13 cellular contexts compared by ENCODE assay signal in the genomic region with DNA sequence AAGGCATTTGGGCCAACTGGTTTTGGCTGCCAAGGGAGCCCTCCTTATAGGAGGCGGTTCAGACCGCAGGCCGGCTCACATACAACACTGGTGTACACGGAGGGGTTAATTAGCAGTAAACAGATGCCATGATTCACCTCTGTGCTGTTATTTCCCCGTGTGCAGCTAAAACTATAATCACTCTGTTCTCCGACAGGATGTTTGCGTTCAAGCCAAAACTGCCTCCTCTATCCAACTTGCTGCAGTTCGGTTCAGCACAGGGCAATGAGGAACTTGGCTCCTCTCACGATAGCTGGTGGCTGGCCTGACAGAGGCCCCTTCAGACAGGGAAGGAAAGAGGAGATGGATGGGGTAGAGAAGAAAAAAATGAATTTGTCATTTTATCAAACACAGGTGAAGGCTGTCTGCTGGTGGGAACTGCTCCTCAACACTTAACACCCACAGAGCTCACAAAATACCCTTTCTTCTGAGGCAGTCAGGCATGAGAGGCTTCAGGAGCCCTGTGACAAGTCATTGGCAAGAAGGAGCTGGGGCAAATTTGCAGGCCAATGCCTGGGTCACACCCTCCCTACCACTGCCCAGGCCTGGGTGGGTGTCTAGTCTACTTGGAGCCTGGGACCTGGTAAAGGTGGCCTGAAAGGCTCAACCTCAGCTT. TPM values are rescaled to one million over a fixed set of nuclear protein-coding genes. Genes with fewer than 3 reads are reported as not detected.
DNase-seq lines count a peak whose midpoint lies in the region; ATAC-seq, FAIRE-seq and TF ChIP-seq lines count a peak whose summit lies in the region.
"Had no signal": no experiment of that assay in that cellular context is flagged by ENCODE, and none has a peak within 500 bp of the region (broad histone marks: within the 10 kb centered on the region; RNA-seq: fewer than 3 reads in every experiment).

No MANE protein-coding gene starts in this region.

- FAIRE-seq in small intestine (lab: Jason Lieb, UNC) = no peak
- FAIRE-seq: H1 had no signal

- 31 to 32% methylated on average over 9 of the region's 9 CpGs for WGBS in esophagus, 2 donors
- WGBS in small intestine, 3 donors = 19 to 36% (median 27%) methylated on average over 9 of the region's 9 CpGs

- H3K4me3 Mint-ChIP-seq in glutamatergic neuron (ENCODE audit: unreplicated experiment) = no peak overlapping the region
- H3K4me3 Mint-ChIP-seq: activated CD8-positive, alpha-beta T cell treated with anti-CD3 and anti-CD28 coated beads for 36 hours had no signal

- peaks cover 6 to 21% of the 10 kb centered on the region in 2 donors for H3K4me1 ChIP-seq in esophagus (ENCODE audit: control insufficient read depth in 2 of 2, insufficient read depth in 2 of 2, low read length in 1 of 2)
- H3K4me1 ChIP-seq in small intestine (ENCODE audit: control insufficient read depth in 2 of 2, insufficient read depth in 1 of 2, low read depth in 1 of 2, low read length in 1 of 2) = peaks cover 11 to 15% of the 10 kb centered on the region in 2 donors
- H3K4me1 ChIP-seq: testis had no signal

- TF ChIP-seq CTCF in glutamatergic neuron (IDR thresholded peaks at IDR 0.05; ENCODE audit: partially characterized antibody, unreplicated experiment) = no peak

- no peaks in the 10 kb centered on the region for H3K9me3 ChIP-seq in esophagus (ENCODE audit: control insufficient read depth in 2 of 2, insufficient read depth in 1 of 2, low read depth in 1 of 2, low read length in 1 of 2)
- H3K9me3 ChIP-seq in small intestine (ENCODE audit: control insufficient read depth, low read depth) = no peaks in the 10 kb centered on the region
- H3K9me3 ChIP-seq: testis had no signal

- H3K36me3 ChIP-seq in esophagus (ENCODE audit: control insufficient read depth in 2 of 2, insufficient read depth in 2 of 2, low read length in 1 of 2) (no peaks in the 10 kb centered on the region), small intestine (ENCODE audit: control insufficient read depth in 2 of 2, insufficient read depth in 2 of 2, low read length in 2 of 2) (no peaks in the 10 kb centered on the region)

- peaks cover 1% of the 10 kb centered on the region for H3K9me3 Mint-ChIP-seq in glutamatergic neuron (ENCODE audit: unreplicated experiment)
- H3K9me3 Mint-ChIP-seq: activated CD8-positive, alpha-beta T cell treated with anti-CD3 and anti-CD28 coated beads for 36 hours had no signal

- no peak overlapping the region for H3K27ac Mint-ChIP-seq in glutamatergic neuron (ENCODE audit: unreplicated experiment)
- H3K27ac Mint-ChIP-seq: activated CD8-positive, alpha-beta T cell treated with anti-CD3 and anti-CD28 coated beads for 36 hours had no signal

- peak; percentile 58 for DNase-seq in NOMO-1 treated with dmso at 0.1 percent for 144 hours (lab: John Stamatoyannopoulos, UW; ENCODE audit: unreplicated experiment)
- peak; percentile 46 for DNase-seq in small intestine
- no peak for DNase-seq in glutamatergic neuron
- DNase-seq in NCI-H2227 treated with DMSO at 0.1 percent for 48 hours (lab: John Stamatoyannopoulos, UW) = no peak
- DNase-seq: activated CD8-positive, alpha-beta T cell treated with anti-CD3 and anti-CD28 coated beads for 36 hours; activated naive CD4-positive, alpha-beta T cell; NCI-H1436; T-helper 2 cell; testis had no signal

- H3K27ac ChIP-seq in esophagus (ENCODE audit: low read depth in 2 of 2, low read length in 1 of 2) (peak overlapping the region; percentile 77 to 80), small intestine (ENCODE audit: low read depth in 1 of 2, low read length in 1 of 2) (peak overlapping the region in 1 of 2 donors; percentile 36)
- H3K27ac ChIP-seq: testis had no signal

- no peaks in the 10 kb centered on the region for H3K36me3 Mint-ChIP-seq in glutamatergic neuron (ENCODE audit: unreplicated experiment)

- H3K27me3 ChIP-seq in esophagus (ENCODE audit: control insufficient read depth in 1 of 2, insufficient read depth in 2 of 2, low read length in 2 of 2) = no peaks in the 10 kb centered on the region
- H3K27me3 ChIP-seq in small intestine (ENCODE audit: control insufficient read depth in 2 of 2, insufficient read depth in 2 of 2, low read length in 2 of 2) = no peaks in the 10 kb centered on the region
- H3K27me3 ChIP-seq: testis had no signal

- H3K27me3 Mint-ChIP-seq in glutamatergic neuron (ENCODE audit: unreplicated experiment) = peaks cover 2% of the 10 kb centered on the region

- no peak overlapping the region for H3K4me3 ChIP-seq in esophagus (ENCODE audit: low read depth in 1 of 2, low read length in 2 of 2)
- no peak overlapping the region for H3K4me3 ChIP-seq in small intestine (ENCODE audit: low read depth in 1 of 2, low read length in 2 of 2)
- H3K4me3 ChIP-seq: testis had no signal

- H3K4me1 Mint-ChIP-seq in glutamatergic neuron (ENCODE audit: low read depth, unreplicated experiment) = peaks cover 3% of the 10 kb centered on the region

- peak; percentile 51 for ATAC-seq in HG03442 (IDR thresholded peaks at IDR 0.05; ENCODE audit: unreplicated experiment)
- no peak for ATAC-seq in GM19397 (IDR thresholded peaks at IDR 0.05; ENCODE audit: unreplicated experiment)
- ATAC-seq: activated CD8-positive, alpha-beta T cell treated with anti-CD3 and anti-CD28 coated beads for 36 hours had no signal

RNA-seq across cellular contexts. Expression of a gene that starts 24.0 kb away (rescaled TPM):
- 10 to 100 TPM in 1 of 2 donors, 1 to 10 TPM in 1; 8.4 to 11.2 TPM for polyA plus RNA-seq in esophagus
- 1 to 10 TPM; 2.7 to 8.6 (median 6.9) TPM for polyA plus RNA-seq in small intestine
- 3.2 TPM for total RNA-seq in glutamatergic neuron (ENCODE audit: unreplicated experiment)

Comparison
In these comparisons a context has a peak if more than half of its experiments do, and no peak if none do; other contexts are left out.
1. DNase-seq: peak in NOMO-1 treated with dmso at 0.1 percent for 144 hours (single experiment) and small intestine (single experiment); none in glutamatergic neuron (single experiment) and NCI-H2227 treated with DMSO at 0.1 percent for 48 hours (single experiment).